In genomic region chr16:31090540-31090939, GRCh38 we compare ENCODE assay signal across 1 cellular context.
A peak's percentile ranks its signal among the peaks of the same experiment; 100 is the strongest.
TF ChIP-seq lines count a peak whose summit lies in the region.

No MANE protein-coding gene starts in this region.

TF ChIP-seq in IMR-90, 13 proteins besides CTCF, POLR2A, EP300 and RAD21:
- TF ChIP-seq USF2 (IDR thresholded peaks at IDR 0.05; ENCODE audit: low read depth, low read length) (no peak), SMC3 (IDR thresholded peaks at IDR 0.05; ENCODE audit: low read depth, low read length) (no peak), MAFK (IDR thresholded peaks at IDR 0.05; ENCODE audit: low read depth, low read length) (no peak), ELK1 (IDR thresholded peaks at IDR 0.05; ENCODE audit: borderline replicate concordance, low read depth, low read length) (no peak), RFX5 (IDR thresholded peaks at IDR 0.05; ENCODE audit: low read depth, low read length) (no peak), MXI1 (IDR thresholded peaks at IDR 0.05; ENCODE audit: borderline replicate concordance, low read depth, low read length) (peak; percentile 47; the same call in 1 of the 2 replicates)
TF ChIP-seq in IMR-90: peak in this region for 1.
